In genomic region chr16:56793504-56793903, GRCh38 we compare ENCODE assay signal across 1 cellular context.
TF ChIP-seq lines count a peak whose summit lies in the region.

No MANE protein-coding gene starts in this region.

TF ChIP-seq in WTC11, 78 proteins besides CTCF, POLR2A, EP300 and RAD21 (continued from another document):
- TF ChIP-seq, protein P1, sequence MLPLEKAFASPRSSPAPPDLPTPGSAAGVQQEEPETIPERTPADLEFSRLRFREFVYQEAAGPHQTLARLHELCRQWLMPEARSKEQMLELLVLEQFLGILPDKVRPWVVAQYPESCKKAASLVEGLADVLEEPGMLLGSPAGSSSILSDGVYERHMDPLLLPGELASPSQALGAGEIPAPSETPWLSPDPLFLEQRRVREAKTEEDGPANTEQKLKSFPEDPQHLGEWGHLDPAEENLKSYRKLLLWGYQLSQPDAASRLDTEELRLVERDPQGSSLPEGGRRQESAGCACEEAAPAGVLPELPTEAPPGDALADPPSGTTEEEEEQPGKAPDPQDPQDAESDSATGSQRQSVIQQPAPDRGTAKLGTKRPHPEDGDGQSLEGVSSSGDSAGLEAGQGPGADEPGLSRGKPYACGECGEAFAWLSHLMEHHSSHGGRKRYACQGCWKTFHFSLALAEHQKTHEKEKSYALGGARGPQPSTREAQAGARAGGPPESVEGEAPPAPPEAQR (CRISPR knock-in tag; IDR thresholded peaks at IDR 0.05) = no peak
- TF ChIP-seq, protein P2, sequence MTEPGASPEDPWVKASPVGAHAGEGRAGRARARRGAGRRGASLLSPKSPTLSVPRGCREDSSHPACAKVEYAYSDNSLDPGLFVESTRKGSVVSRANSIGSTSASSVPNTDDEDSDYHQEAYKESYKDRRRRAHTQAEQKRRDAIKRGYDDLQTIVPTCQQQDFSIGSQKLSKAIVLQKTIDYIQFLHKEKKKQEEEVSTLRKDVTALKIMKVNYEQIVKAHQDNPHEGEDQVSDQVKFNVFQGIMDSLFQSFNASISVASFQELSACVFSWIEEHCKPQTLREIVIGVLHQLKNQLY (CRISPR knock-in tag; IDR thresholded peaks at IDR 0.05) = no peak
- TF ChIP-seq EMX1 (CRISPR knock-in tag; IDR thresholded peaks at IDR 0.05) (no peak), NFYB (CRISPR knock-in tag; conservative IDR thresholded peaks at IDR 0.05; ENCODE audit: low read depth) (no peak), ZNF263 (CRISPR knock-in tag; IDR thresholded peaks at IDR 0.05; ENCODE audit: low read depth) (no peak), ATF2 (CRISPR knock-in tag; IDR thresholded peaks at IDR 0.05; ENCODE audit: borderline replicate concordance, low read depth) (no peak), ZNF423 (CRISPR knock-in tag; IDR thresholded peaks at IDR 0.05) (no peak), MXD4 (CRISPR knock-in tag; IDR thresholded peaks at IDR 0.05; ENCODE audit: borderline replicate concordance) (no peak), PRRX2 (CRISPR knock-in tag; IDR thresholded peaks at IDR 0.05) (no peak), NR1H2 (CRISPR knock-in tag; IDR thresholded peaks at IDR 0.05) (no peak), ZNF317 (CRISPR knock-in tag; IDR thresholded peaks at IDR 0.05; ENCODE audit: borderline replicate concordance, low read depth) (no peak)
- TF ChIP-seq, protein P3, sequence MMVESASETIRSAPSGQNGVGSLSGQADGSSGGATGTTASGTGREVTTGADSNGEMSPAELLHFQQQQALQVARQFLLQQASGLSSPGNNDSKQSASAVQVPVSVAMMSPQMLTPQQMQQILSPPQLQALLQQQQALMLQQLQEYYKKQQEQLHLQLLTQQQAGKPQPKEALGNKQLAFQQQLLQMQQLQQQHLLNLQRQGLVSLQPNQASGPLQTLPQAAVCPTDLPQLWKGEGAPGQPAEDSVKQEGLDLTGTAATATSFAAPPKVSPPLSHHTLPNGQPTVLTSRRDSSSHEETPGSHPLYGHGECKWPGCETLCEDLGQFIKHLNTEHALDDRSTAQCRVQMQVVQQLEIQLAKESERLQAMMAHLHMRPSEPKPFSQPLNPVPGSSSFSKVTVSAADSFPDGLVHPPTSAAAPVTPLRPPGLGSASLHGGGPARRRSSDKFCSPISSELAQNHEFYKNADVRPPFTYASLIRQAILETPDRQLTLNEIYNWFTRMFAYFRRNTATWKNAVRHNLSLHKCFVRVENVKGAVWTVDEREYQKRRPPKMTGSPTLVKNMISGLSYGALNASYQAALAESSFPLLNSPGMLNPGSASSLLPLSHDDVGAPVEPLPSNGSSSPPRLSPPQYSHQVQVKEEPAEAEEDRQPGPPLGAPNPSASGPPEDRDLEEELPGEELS (CRISPR knock-in tag; IDR thresholded peaks at IDR 0.05) = no peak
TF ChIP-seq in WTC11: peak in this region for 0.
